In the genomic region with DNA sequence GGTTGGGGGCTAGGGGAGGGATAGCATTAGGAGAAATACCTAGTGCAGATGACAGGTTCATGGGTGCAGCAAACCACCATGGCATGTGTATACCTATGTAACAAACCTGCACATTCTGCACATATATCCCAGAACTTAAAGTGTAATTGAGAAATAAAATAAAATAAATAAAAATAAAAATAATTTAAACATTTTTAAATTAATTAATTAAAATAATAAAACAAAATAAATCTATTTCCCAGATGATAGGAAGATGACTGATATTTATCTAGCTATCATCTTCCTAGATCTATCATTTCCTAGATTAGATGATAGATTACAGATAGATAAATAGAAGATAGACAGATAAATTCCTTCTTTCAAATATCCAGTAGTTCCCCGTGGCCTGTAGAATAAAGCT, we compare ENCODE assay signal across 37 cellular contexts.
DNase-seq lines count a peak whose midpoint lies in the region; ATAC-seq, FAIRE-seq and TF ChIP-seq lines count a peak whose summit lies in the region.
"Had no signal": no experiment of that assay in that cellular context is flagged by ENCODE, and none has a peak within 500 bp of the region (broad histone marks: within the 10 kb centered on the region; RNA-seq: fewer than 3 reads in every experiment).

No MANE protein-coding gene starts in this region.

- POLR2A ChIA-PET in WTC11 (lab: Charles Lee) = no interaction called here

- intact Hi-C loops in kidney (cut with DNase I) = no loop called here
- intact Hi-C loops in prostate gland (cut with DNase I) = no loop called here

- H3K4me3 Mint-ChIP-seq in WTC11 = no peak overlapping the region
- H3K4me3 Mint-ChIP-seq in stimulated activated effector memory CD8-positive, alpha-beta T cell treated with anti-CD3 and anti-CD28 coated beads, Interleukin-12 subunit alpha, Interleukin-12 subunit beta, amount 100 ng/mL, for 72 hours = no peak overlapping the region
- H3K4me3 Mint-ChIP-seq: B cell; CD14-positive monocyte; CD4-positive, alpha-beta memory T cell; CD4-positive, alpha-beta T cell; CD4-positive, CD25-positive, alpha-beta regulatory T cell; CD8-positive, alpha-beta memory T cell; CD8-positive, alpha-beta T cell had no signal

- no peak overlapping the region for H3K9ac ChIP-seq in kidney (ENCODE audit: low read length in 2 of 2)
- H3K9ac ChIP-seq: BLaER1; BLaER1 treated with 17β-estradiol and CSF1 and Interleukin-3, amounts not matched to agents 10 nM and 100 nM had no signal

- no peaks in the 10 kb centered on the region for H3K9me3 ChIP-seq in kidney (ENCODE audit: control insufficient read depth in 1 of 2, low read length in 2 of 2)
- H3K9me3 ChIP-seq in prostate gland = no peaks in the 10 kb centered on the region
- H3K9me3 ChIP-seq: A549, BE2C, Caco-2 had no signal

- H3K36me3 ChIP-seq in kidney (ENCODE audit: control insufficient read depth in 1 of 2, insufficient read depth in 2 of 2, low read length in 2 of 2) (no peaks in the 10 kb centered on the region), prostate gland (no peaks in the 10 kb centered on the region)
- H3K36me3 ChIP-seq: BE2C; BLaER1; BLaER1 treated with 17β-estradiol and CSF1 and Interleukin-3, amounts not matched to agents 10 nM and 100 nM had no signal

- WGBS in prostate gland = 84% methylated on average over 1 of the region's 1 CpG

- FAIRE-seq in G401.6 (lab: Jason Lieb, UNC) (peak; percentile 17), frontal cortex (lab: Jason Lieb, UNC) (peak; percentile 47), kidney (lab: Jason Lieb, UNC) (peak; percentile 55)
- FAIRE-seq: A204.1, A549, D721Med had no signal

- H3K36me3 Mint-ChIP-seq in WTC11 = no peaks in the 10 kb centered on the region
- no peaks in the 10 kb centered on the region for H3K36me3 Mint-ChIP-seq in stimulated activated effector memory CD8-positive, alpha-beta T cell treated with anti-CD3 and anti-CD28 coated beads, Interleukin-12 subunit alpha, Interleukin-12 subunit beta, amount 100 ng/mL, for 72 hours
- H3K36me3 Mint-ChIP-seq: CD14-positive monocyte; CD4-positive, alpha-beta memory T cell; CD4-positive, CD25-positive, alpha-beta regulatory T cell; CD8-positive, alpha-beta memory T cell; CD8-positive, alpha-beta T cell had no signal

- no peak for ATAC-seq in WTC11
- ATAC-seq in stimulated activated effector memory CD8-positive, alpha-beta T cell treated with anti-CD3 and anti-CD28 coated beads, Interleukin-12 subunit alpha, Interleukin-12 subunit beta, amount 100 ng/mL, for 72 hours = no peak
- ATAC-seq: A549; CD8-positive, alpha-beta T cell had no signal

- H3K9me3 Mint-ChIP-seq in WTC11 = peaks cover 7% of the 10 kb centered on the region; the same call in 1 of the 2 replicates
- H3K9me3 Mint-ChIP-seq in stimulated activated effector memory CD8-positive, alpha-beta T cell treated with anti-CD3 and anti-CD28 coated beads, Interleukin-12 subunit alpha, Interleukin-12 subunit beta, amount 100 ng/mL, for 72 hours = no peaks in the 10 kb centered on the region
- H3K9me3 Mint-ChIP-seq: CD4-positive, alpha-beta T cell; CD8-positive, alpha-beta memory T cell; CD8-positive, alpha-beta T cell had no signal

- H3K4me3 ChIP-seq in kidney (ENCODE audit: low read length in 2 of 2) (no peak overlapping the region), prostate gland (no peak overlapping the region)
- H3K4me3 ChIP-seq: A549; BLaER1; BLaER1 treated with 17β-estradiol and CSF1 and Interleukin-3, amounts not matched to agents 10 nM and 100 nM had no signal

- H3K27ac ChIP-seq in kidney (ENCODE audit: low read depth in 2 of 2, low read length in 2 of 2) (no peak overlapping the region), prostate gland (no peak overlapping the region)
- H3K27ac ChIP-seq: 22Rv1; A549; BLaER1; BLaER1 treated with 17β-estradiol and CSF1 and Interleukin-3, amounts not matched to agents 10 nM and 100 nM; C4-2B had no signal

- H3K27me3 Mint-ChIP-seq in WTC11 (ENCODE audit: low read depth) = no peaks in the 10 kb centered on the region
- H3K27me3 Mint-ChIP-seq: B cell; CD4-positive, alpha-beta memory T cell; CD4-positive, alpha-beta T cell; CD4-positive, CD25-positive, alpha-beta regulatory T cell had no signal

- no peak overlapping the region for H3K27ac Mint-ChIP-seq in WTC11
- H3K27ac Mint-ChIP-seq in stimulated activated effector memory CD8-positive, alpha-beta T cell treated with anti-CD3 and anti-CD28 coated beads, Interleukin-12 subunit alpha, Interleukin-12 subunit beta, amount 100 ng/mL, for 72 hours = no peak overlapping the region
- H3K27ac Mint-ChIP-seq: B cell; CD14-positive monocyte; CD4-positive, alpha-beta memory T cell; CD4-positive, alpha-beta T cell; CD4-positive, CD25-positive, alpha-beta regulatory T cell; CD8-positive, alpha-beta memory T cell; CD8-positive, alpha-beta T cell had no signal

- no peaks in the 10 kb centered on the region for H3K4me1 ChIP-seq in kidney (ENCODE audit: control insufficient read depth in 1 of 2, insufficient read depth in 1 of 2, low read depth in 1 of 2, low read length in 2 of 2)
- no peaks in the 10 kb centered on the region for H3K4me1 ChIP-seq in prostate gland (replicated peaks)
- H3K4me1 ChIP-seq: A549, BE2C, Caco-2 had no signal

- DNase-seq in WTC11 (ENCODE audit: low spot score) (no peak), frontal cortex (ENCODE audit: low spot score in 2 of 2) (no peak), kidney (no peak), putamen (ENCODE audit: low spot score) (no peak), prostate gland (ENCODE audit: low spot score) (no peak), H4 (ENCODE audit: low spot score) (no peak)
- DNase-seq in stimulated activated effector memory CD8-positive, alpha-beta T cell treated with anti-CD3 and anti-CD28 coated beads, Interleukin-12 subunit alpha, Interleukin-12 subunit beta, amount 100 ng/mL, for 72 hours (ENCODE audit: low spot score in 2 of 2) = no peak
- DNase-seq: 8988T; ACHN; AML-193; BE2C; C1 segment of cervical spinal cord; Caco-2; Calu3; CD4-positive, alpha-beta memory T cell; CD4-positive, alpha-beta T cell; CD4-positive, CD25-positive, alpha-beta regulatory T cell; CD8-positive, alpha-beta memory T cell; CD8-positive, alpha-beta T cell; COR-L47; DMS 273 treated with DMSO at 0.1 percent for 48 hours; DMS153; DMS53; DMS79; DMS79 treated with DMSO at 0.1 percent for 48 hours; DND-41; EL had no signal

- CTCF ChIA-PET in WTC11 (lab: Charles Lee) = no interaction called here

- no peaks in the 10 kb centered on the region for H3K27me3 ChIP-seq in prostate gland (replicated peaks; ENCODE audit: insufficient read depth)
- H3K27me3 ChIP-seq: BLaER1; BLaER1 treated with 17β-estradiol and CSF1 and Interleukin-3, amounts not matched to agents 10 nM and 100 nM had no signal

- no peak for TF ChIP-seq POLR2A in prostate gland (IDR thresholded peaks at IDR 0.05)

- TF ChIP-seq CTCF in WTC11 (IDR thresholded peaks at IDR 0.05) (no peak), kidney (IDR thresholded peaks at IDR 0.05; ENCODE audit: borderline replicate concordance, extremely low read depth, insufficient read depth) (no peak), prostate gland (IDR thresholded peaks at IDR 0.05) (no peak)

- H3K4me1 Mint-ChIP-seq in WTC11 = no peaks in the 10 kb centered on the region
- no peaks in the 10 kb centered on the region for H3K4me1 Mint-ChIP-seq in stimulated activated effector memory CD8-positive, alpha-beta T cell treated with anti-CD3 and anti-CD28 coated beads, Interleukin-12 subunit alpha, Interleukin-12 subunit beta, amount 100 ng/mL, for 72 hours
- H3K4me1 Mint-ChIP-seq: CD14-positive monocyte; CD4-positive, alpha-beta memory T cell; CD4-positive, CD25-positive, alpha-beta regulatory T cell; CD8-positive, alpha-beta memory T cell had no signal

TF ChIP-seq in WTC11, 78 proteins besides CTCF, POLR2A, EP300 and RAD21:
- peak; percentile 95 for TF ChIP-seq HMGA2 (CRISPR knock-in tag; IDR thresholded peaks at IDR 0.05)
- TF ChIP-seq, protein P1, sequence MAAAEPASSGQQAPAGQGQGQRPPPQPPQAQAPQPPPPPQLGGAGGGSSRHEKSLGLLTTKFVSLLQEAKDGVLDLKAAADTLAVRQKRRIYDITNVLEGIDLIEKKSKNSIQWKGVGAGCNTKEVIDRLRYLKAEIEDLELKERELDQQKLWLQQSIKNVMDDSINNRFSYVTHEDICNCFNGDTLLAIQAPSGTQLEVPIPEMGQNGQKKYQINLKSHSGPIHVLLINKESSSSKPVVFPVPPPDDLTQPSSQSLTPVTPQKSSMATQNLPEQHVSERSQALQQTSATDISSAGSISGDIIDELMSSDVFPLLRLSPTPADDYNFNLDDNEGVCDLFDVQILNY (CRISPR knock-in tag; IDR thresholded peaks at IDR 0.05) = no peak
- TF ChIP-seq GTF2I (CRISPR knock-in tag; conservative IDR thresholded peaks at IDR 0.05) = no peak
